23 cellular contexts compared by ENCODE assay signal in the genomic region with DNA sequence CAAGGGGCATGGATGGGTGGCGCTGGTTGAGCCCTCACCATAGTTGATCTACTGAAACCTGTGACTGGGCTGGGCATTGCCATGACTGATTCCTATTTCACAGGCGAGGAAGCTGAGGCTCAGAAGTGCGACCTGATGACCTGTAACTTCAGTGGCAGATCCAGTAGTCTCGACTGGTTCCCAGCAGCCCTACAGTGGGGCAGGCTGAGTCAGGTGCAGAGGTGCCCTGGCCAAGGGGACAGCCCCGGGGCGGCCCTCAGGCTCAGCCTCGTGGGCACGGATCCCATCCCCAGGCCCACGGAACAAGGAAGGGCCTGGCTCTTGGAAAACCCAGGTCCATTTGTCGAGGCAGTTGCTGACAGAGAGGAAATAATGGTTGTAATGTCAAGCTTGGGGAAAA.
DNase-seq lines count a peak whose midpoint lies in the region; ATAC-seq and TF ChIP-seq lines count a peak whose summit lies in the region.
"Had no signal": no experiment of that assay in that cellular context is flagged by ENCODE, and none has a peak within 500 bp of the region (broad histone marks: within the 10 kb centered on the region; RNA-seq: fewer than 3 reads in every experiment).

No MANE protein-coding gene starts in this region.

- no peak overlapping the region for H2BK120ac ChIP-seq in neuronal stem cell (ENCODE audit: low read depth, low read length)

- H3K4me1 Mint-ChIP-seq in chondrocyte (ENCODE audit: low read depth), result no peaks in the 10 kb centered on the region
- H3K4me1 Mint-ChIP-seq: CD14-positive monocyte; CD4-positive, alpha-beta memory T cell; CD4-positive, CD25-positive, alpha-beta regulatory T cell; CD8-positive, alpha-beta memory T cell had no signal

- no peaks in the 10 kb centered on the region for H3K36me3 Mint-ChIP-seq in chondrocyte (ENCODE audit: low read depth)
- H3K36me3 Mint-ChIP-seq: CD14-positive monocyte; CD4-positive, alpha-beta memory T cell; CD4-positive, CD25-positive, alpha-beta regulatory T cell; CD8-positive, alpha-beta memory T cell had no signal

- no peak overlapping the region for H2BK15ac ChIP-seq in neuronal stem cell (ENCODE audit: low read length)

- H3K79me1 ChIP-seq in neuronal stem cell (ENCODE audit: low read depth, low read length), result peaks cover 2% of the 10 kb centered on the region

- no peak overlapping the region for H3K27ac Mint-ChIP-seq in chondrocyte (ENCODE audit: unreplicated experiment)
- H3K27ac Mint-ChIP-seq: CD4-positive, alpha-beta memory T cell; CD4-positive, CD25-positive, alpha-beta regulatory T cell; CD8-positive, alpha-beta memory T cell had no signal

- H4K8ac ChIP-seq in neuronal stem cell (ENCODE audit: low read depth, low read length), result no peak overlapping the region

- H4K91ac ChIP-seq in neuronal stem cell (ENCODE audit: low read depth, low read length, poor library complexity), result no peak overlapping the region

- no peak overlapping the region for H3K4ac ChIP-seq in neuronal stem cell (ENCODE audit: low read length)

- no peak for ATAC-seq in left cardiac atrium
- ATAC-seq: GM12878 had no signal

- H3K18ac ChIP-seq in neuronal stem cell (ENCODE audit: low read length), result no peak overlapping the region

- WGBS in neuronal stem cell (ENCODE audit: extremely low coverage in 2 of 2, insufficient read length in 2 of 2, insufficient replicate concordance in 1 of 2), 2 donors, result no CpG with 5 or more reads among the region's 10 CpGs

- no peak overlapping the region for H3K4me3 ChIP-seq in neuronal stem cell (ENCODE audit: low read length in 2 of 2)
- H3K4me3 ChIP-seq: BLaER1, GM12878 had no signal

- no peak overlapping the region for H2AFZ ChIP-seq in neuronal stem cell (ENCODE audit: low read length)

- DNase-seq in chondrocyte (ENCODE audit: low spot score), result peak; percentile 51
- DNase-seq in neuronal stem cell (ENCODE audit: low spot score), result no peak
- no peak for DNase-seq in left cardiac atrium
- DNase-seq in NCI-H446 treated with DMSO at 0.1 percent for 48 hours (lab: John Stamatoyannopoulos, UW), result no peak
- no peak for DNase-seq in NCI-H2171 treated with DMSO at 0.1 percent for 48 hours (lab: John Stamatoyannopoulos, UW)
- DNase-seq: 8988T; ACHN; BE2C; C1 segment of cervical spinal cord; CD4-positive, alpha-beta memory T cell; CD4-positive, CD25-positive, alpha-beta regulatory T cell; CD8-positive, alpha-beta memory T cell; COR-L47; DMS 273 treated with DMSO at 0.1 percent for 48 hours; DMS153; DMS53; DMS79; DND-41; EL; GDM1 had no signal

- no peak overlapping the region for H3K9ac ChIP-seq in neuronal stem cell (ENCODE audit: low read depth, low read length, poor library complexity)
- H3K9ac ChIP-seq: BLaER1 had no signal

- no peak for TF ChIP-seq CTCF in chondrocyte (IDR thresholded peaks at IDR 0.05)

- peaks cover 2% of the 10 kb centered on the region for H3K27me3 Mint-ChIP-seq in chondrocyte (ENCODE audit: low read depth)
- H3K27me3 Mint-ChIP-seq: CD4-positive, alpha-beta memory T cell; CD4-positive, CD25-positive, alpha-beta regulatory T cell; CD8-positive, alpha-beta memory T cell had no signal

- H3K4me1 ChIP-seq in neuronal stem cell (ENCODE audit: control insufficient read depth in 2 of 2, insufficient read depth in 1 of 2, low read depth in 1 of 2, low read length in 2 of 2), result peaks cover 4 to 12% of the 10 kb centered on the region in 2 donors
- H3K4me1 ChIP-seq: BE2C had no signal

- H3K9me3 ChIP-seq in neuronal stem cell (replicated peaks in 1 of 2; ENCODE audit: control insufficient read depth in 2 of 2, insufficient read depth in 1 of 2, low read depth in 1 of 2, low read length in 2 of 2), result no peaks in the 10 kb centered on the region
- H3K9me3 ChIP-seq: BE2C, BLaER1 had no signal

- H3K27me3 ChIP-seq in neuronal stem cell (ENCODE audit: control insufficient read depth in 3 of 3, insufficient read depth in 3 of 3, low read depth in 1 of 3, low read length in 3 of 3), result no peaks in the 10 kb centered on the region
- H3K27me3 ChIP-seq: BE2C, BLaER1 had no signal

- no peak overlapping the region for H2BK12ac ChIP-seq in neuronal stem cell (ENCODE audit: low read length)

- intact Hi-C loops in left cardiac atrium (cut with DNase I), result no loop called here

- H3K14ac ChIP-seq in neuronal stem cell (ENCODE audit: low read length), result peak overlapping the region; percentile 3

- H3K23ac ChIP-seq in neuronal stem cell (ENCODE audit: low read depth, low read length, poor library complexity), result no peak overlapping the region

- H3K27ac ChIP-seq in neuronal stem cell (replicated peaks; ENCODE audit: low read length), result no peak overlapping the region
- H3K27ac ChIP-seq: BLaER1 had no signal

- H3K4me2 ChIP-seq in neuronal stem cell (ENCODE audit: insufficient read depth, low read length, poor library complexity, severe bottlenecking), result no peak overlapping the region
- H3K4me2 ChIP-seq: BLaER1 had no signal

- H2AK5ac ChIP-seq in neuronal stem cell (ENCODE audit: low read depth, low read length), result no peak overlapping the region

- no peaks in the 10 kb centered on the region for H3K36me3 ChIP-seq in neuronal stem cell (replicated peaks in 1 of 2; ENCODE audit: control insufficient read depth in 2 of 2, insufficient read depth in 2 of 2, low read length in 2 of 2)
- H3K36me3 ChIP-seq: BE2C, BLaER1 had no signal

- no peaks in the 10 kb centered on the region for H3K9me3 Mint-ChIP-seq in chondrocyte (ENCODE audit: low read depth)

- H3K4me3 Mint-ChIP-seq in chondrocyte (ENCODE audit: unreplicated experiment), result no peak overlapping the region
- H3K4me3 Mint-ChIP-seq: CD14-positive monocyte; CD4-positive, alpha-beta memory T cell; CD4-positive, CD25-positive, alpha-beta regulatory T cell; CD8-positive, alpha-beta memory T cell had no signal

- no peak overlapping the region for H2BK5ac ChIP-seq in neuronal stem cell (ENCODE audit: low read length)
